Comparison of ENCODE assay signal across 20 cellular contexts in genomic region chr4:101119141-101119540, GRCh38.
DNase-seq lines count a peak whose midpoint lies in the region; ATAC-seq, FAIRE-seq and TF ChIP-seq lines count a peak whose summit lies in the region.
"Had no signal": no experiment of that assay in that cellular context is flagged by ENCODE, and none has a peak within 500 bp of the region (broad histone marks: within the 10 kb centered on the region; RNA-seq: fewer than 3 reads in every experiment).

No MANE protein-coding gene starts in this region.

- no peak overlapping the region for H3K4me3 ChIP-seq in HepG2 (replicated peaks in 1 of 3; ENCODE audit: insufficient read depth in 1 of 3, low read depth in 2 of 3, low read length in 3 of 3)
- no peak overlapping the region for H3K4me3 ChIP-seq in right lobe of liver
- H3K4me3 ChIP-seq in body of pancreas, result no peak overlapping the region
- H3K4me3 ChIP-seq: BLaER1 treated with 17β-estradiol and CSF1 and Interleukin-3, amounts not matched to agents 10 nM and 100 nM; HAP-1; K562 had no signal

- no peaks in the 10 kb centered on the region for H4K20me1 ChIP-seq in HepG2 (ENCODE audit: insufficient read depth, low read length)

- WGBS in HepG2 (ENCODE audit: low lambda C conversion rate), result 97% methylated on average over 3 of the region's 3 CpGs
- WGBS in right lobe of liver (ENCODE audit: insufficient coverage, low coverage, low lambda C conversion rate, missing lambda C conversion rate), result 96% methylated on average over 3 of the region's 3 CpGs
- 92 to 97% methylated on average over 3 of the region's 3 CpGs for WGBS in body of pancreas, 2 donors

- TF ChIP-seq POLR2A in HepG2 (IDR thresholded peaks at IDR 0.05; ENCODE audit: insufficient read depth in 1 of 2, low read depth in 2 of 2, low read length in 2 of 2), result no peak
- TF ChIP-seq POLR2A in right lobe of liver (IDR thresholded peaks at IDR 0.05), result no peak
- TF ChIP-seq POLR2A in body of pancreas (IDR thresholded peaks at IDR 0.05), result no peak

- no peak overlapping the region for H3K4me2 ChIP-seq in HepG2 (ENCODE audit: low read depth, low read length)
- H3K4me2 ChIP-seq: BLaER1 treated with 17β-estradiol and CSF1 and Interleukin-3, amounts not matched to agents 10 nM and 100 nM had no signal

- TF ChIP-seq EP300 in HepG2 (IDR thresholded peaks at IDR 0.05; ENCODE audit: low read depth in 2 of 2, low read length in 2 of 2) (no peak), HepG2 (CRISPR knock-in tag; IDR thresholded peaks at IDR 0.05; ENCODE audit: borderline replicate concordance) (no peak)

- H3K4me1 ChIP-seq in HepG2 (ENCODE audit: insufficient read depth, low read length), result peaks cover 37% of the 10 kb centered on the region
- H3K4me1 ChIP-seq in right lobe of liver, result no peaks in the 10 kb centered on the region
- peaks cover 3% of the 10 kb centered on the region for H3K4me1 ChIP-seq in body of pancreas

- H3K36me3 ChIP-seq in HepG2 (replicated peaks in 1 of 2; ENCODE audit: control insufficient read depth in 1 of 2, insufficient read depth in 2 of 2, low read length in 2 of 2) (no peaks in the 10 kb centered on the region), right lobe of liver (no peaks in the 10 kb centered on the region), body of pancreas (replicated peaks in 1 of 2; ENCODE audit: insufficient read depth in 1 of 2, low read depth in 2 of 2) (no peaks in the 10 kb centered on the region)
- H3K36me3 ChIP-seq: HAP-1 had no signal

- no peak overlapping the region for H2AFZ ChIP-seq in HepG2 (ENCODE audit: low read length)

- in situ Hi-C loops in HepG2 (cut with HindIII; ENCODE audit: extremely low pct_ligation_motif_present, low pct_unique_long_range_greater_than_20kb), result no loop called here

- no peak for ATAC-seq in HepG2
- ATAC-seq in right lobe of liver, result no peak
- ATAC-seq in body of pancreas, result no peak
- ATAC-seq: K562 had no signal

- CTCF ChIA-PET in HepG2 (lab: Yijun Ruan, JAX; ENCODE audit: low intra/inter-chr PET ratio, low total read pairs), result no interaction called here

- no peak overlapping the region for H3K9ac ChIP-seq in HepG2 (ENCODE audit: insufficient read depth, low read depth, low read length)
- H3K9ac ChIP-seq: BLaER1 treated with 17β-estradiol and CSF1 and Interleukin-3, amounts not matched to agents 10 nM and 100 nM had no signal

- intact Hi-C loops in HepG2 (cut with micrococcal nuclease; ENCODE audit: unreplicated experiment) (no loop called here), right lobe of liver (cut with DNase I) (no loop called here), body of pancreas (cut with DNase I) (no loop called here)

- peak; percentile 36 for FAIRE-seq in HepG2 (lab: Jason Lieb, UNC)
- FAIRE-seq: K562 had no signal

- H3K27me3 ChIP-seq in HepG2 (ENCODE audit: control insufficient read depth in 1 of 2, insufficient read depth in 2 of 2, low read length in 2 of 2) (no peaks in the 10 kb centered on the region), right lobe of liver (no peaks in the 10 kb centered on the region), body of pancreas (no peaks in the 10 kb centered on the region)
- H3K27me3 ChIP-seq: BLaER1 treated with 17β-estradiol and CSF1 and Interleukin-3, amounts not matched to agents 10 nM and 100 nM had no signal

- H3K79me2 ChIP-seq in HepG2 (ENCODE audit: insufficient read depth, low read length), result no peaks in the 10 kb centered on the region

- no peaks in the 10 kb centered on the region for H3K9me3 ChIP-seq in HepG2 (ENCODE audit: low read length)
- no peaks in the 10 kb centered on the region for H3K9me3 ChIP-seq in right lobe of liver
- H3K9me3 ChIP-seq in body of pancreas, result no peaks in the 10 kb centered on the region
- H3K9me3 ChIP-seq: HAP-1 had no signal

- no peak for TF ChIP-seq RAD21 in HepG2 (CRISPR knock-in tag; IDR thresholded peaks at IDR 0.05)

- DNase-seq in HepG2 (ENCODE audit: low spot score) (no peak), right lobe of liver (no peak), caudate nucleus (lab: John Stamatoyannopoulos, UW) (peak in 1 of 61 donors; percentile 3), globus pallidus (ENCODE audit: low spot score) (peak; percentile 70), dedifferentiated amniotic fluid mesenchymal stem cell (ENCODE audit: extremely low spot score) (no peak), NCI-H524 treated with DMSO at 0.1 percent for 48 hours (lab: John Stamatoyannopoulos, UW) (no peak), body of pancreas (no peak)
- DNase-seq: 8988T; CD8-positive, alpha-beta memory T cell; COR-L47; DMS153; DMS79; GDM1; HFFc6; IMR-90 had no signal

- no peak overlapping the region for H3K27ac ChIP-seq in HepG2 (ENCODE audit: extremely low read length, insufficient read depth, low read length)
- no peak overlapping the region for H3K27ac ChIP-seq in right lobe of liver
- peak overlapping the region; percentile 46 for H3K27ac ChIP-seq in caudate nucleus (ENCODE audit: low read depth, low read length)
- peak overlapping the region; percentile 14 for H3K27ac ChIP-seq in temporal lobe (ENCODE audit: low read depth, low read length)
- no peak overlapping the region for H3K27ac ChIP-seq in body of pancreas
- H3K27ac ChIP-seq: BLaER1 treated with 17β-estradiol and CSF1 and Interleukin-3, amounts not matched to agents 10 nM and 100 nM; HL-60 had no signal

- no TSS peak for BruUV-seq in HepG2 (replicated peaks; lab: Mats Ljungman, UMichigan)

- POLR2A ChIA-PET in HepG2 (lab: Yijun Ruan, JAX), result no interaction called here

- TF ChIP-seq CTCF in HepG2 (CRISPR knock-in tag; IDR thresholded peaks at IDR 0.05) (no peak), right lobe of liver (IDR thresholded peaks at IDR 0.05) (no peak), body of pancreas (IDR thresholded peaks at IDR 0.05) (no peak)

TF ChIP-seq in HepG2, 621 proteins besides CTCF, POLR2A, EP300 and RAD21:
- TF ChIP-seq ZNF75D (CRISPR knock-in tag; IDR thresholded peaks at IDR 0.05; ENCODE audit: borderline replicate concordance), result no peak
- TF ChIP-seq ZFP1 (CRISPR knock-in tag; IDR thresholded peaks at IDR 0.05), result no peak
- no peak for TF ChIP-seq ZNF367 (CRISPR knock-in tag; IDR thresholded peaks at IDR 0.05; ENCODE audit: borderline replicate concordance)
- no peak for TF ChIP-seq HOXA9 (CRISPR knock-in tag; IDR thresholded peaks at IDR 0.05; ENCODE audit: borderline replicate concordance)
- TF ChIP-seq CEBPB (IDR thresholded peaks at IDR 0.05; ENCODE audit: borderline replicate concordance, low read depth, low read length), result no peak
- no peak for TF ChIP-seq ZMYM4 (CRISPR knock-in tag; IDR thresholded peaks at IDR 0.05)
- no peak for TF ChIP-seq ZNF7 (CRISPR knock-in tag; IDR thresholded peaks at IDR 0.05)
- TF ChIP-seq KDM4B (CRISPR knock-in tag; IDR thresholded peaks at IDR 0.05), result no peak
- no peak for TF ChIP-seq POLR2AphosphoS5 (IDR thresholded peaks at IDR 0.05; ENCODE audit: low read depth, low read length)
- no peak for TF ChIP-seq SCMH1 (CRISPR knock-in tag; IDR thresholded peaks at IDR 0.05; ENCODE audit: borderline replicate concordance)
- no peak for TF ChIP-seq MTA3 (CRISPR knock-in tag; IDR thresholded peaks at IDR 0.05)
- TF ChIP-seq ZMAT3 (CRISPR knock-in tag; conservative IDR thresholded peaks at IDR 0.05), result no peak
- TF ChIP-seq ZNF709 (CRISPR knock-in tag; IDR thresholded peaks at IDR 0.05), result no peak
- TF ChIP-seq ZNF468 (CRISPR knock-in tag; IDR thresholded peaks at IDR 0.05), result no peak
- no peak for TF ChIP-seq SP4 (CRISPR knock-in tag; IDR thresholded peaks at IDR 0.05)
- TF ChIP-seq MBNL3 (CRISPR knock-in tag; conservative IDR thresholded peaks at IDR 0.05), result no peak

Comparison
In these comparisons a context has a peak if more than half of its experiments do, and no peak if none do; other contexts are left out.
1. H3K27ac ChIP-seq: peak in caudate nucleus (single experiment) and temporal lobe (single experiment); none in HepG2 (single experiment), right lobe of liver (0 of 3) and body of pancreas (0 of 4).